ENCODE assay signal across 1 cellular context in genomic region chr2:128090909-128091690, GRCh38.
TF ChIP-seq lines count a peak whose summit lies in the region.

Gene UGGT1 (plus strand): TSS chr2:128091200. CDS start chr2:128091358, 158 bp downstream.

TF ChIP-seq in SK-N-SH, 30 proteins besides CTCF, POLR2A, EP300 and RAD21 (continued from another document):
- TF ChIP-seq USF1 (IDR thresholded peaks at IDR 0.05; ENCODE audit: borderline replicate concordance, low read depth) (no peak), TCF12 (IDR thresholded peaks at IDR 0.05) (no peak), TEAD4 (IDR thresholded peaks at IDR 0.05; ENCODE audit: borderline replicate concordance, insufficient read depth) (no peak), GATA2 (CRISPR knock-in tag; IDR thresholded peaks at IDR 0.05) (no peak), MAX (IDR thresholded peaks at IDR 0.05; ENCODE audit: low read depth) (peak; percentile 90), MXI1 (IDR thresholded peaks at IDR 0.05; ENCODE audit: low read depth, low read length) (peak; percentile 97), CHD2 (IDR thresholded peaks at IDR 0.05; ENCODE audit: low read length, partially characterized antibody) (peak; percentile 84), IRF3 (IDR thresholded peaks at IDR 0.05; ENCODE audit: low read depth, low read length) (no peak), SIN3A (IDR thresholded peaks at IDR 0.05; ENCODE audit: borderline replicate concordance, low read depth, low read length) (peak; percentile 90; the same call in 1 of the 2 replicates), JUND (IDR thresholded peaks at IDR 0.05) (no peak; the same call in 1 of the 2 replicates), GABPA (IDR thresholded peaks at IDR 0.05; ENCODE audit: low read depth) (peak; percentile 96)
TF ChIP-seq in SK-N-SH: peak in this region for 14.
